Comparison of ENCODE assay signal across 8 cellular contexts in genomic region chr2:26961603-26962184, GRCh38. TPM values are rescaled to one million over a fixed set of nuclear protein-coding genes. Genes with fewer than 3 reads are reported as not detected.
DNase-seq lines count a peak whose midpoint lies in the region; ATAC-seq, FAIRE-seq and TF ChIP-seq lines count a peak whose summit lies in the region.

No MANE protein-coding gene starts in this region.

- peak overlapping the region; percentile 57 for H3K4me2 ChIP-seq in HepG2 (ENCODE audit: low read depth, low read length)

- peak; percentile 98 for TF ChIP-seq RAD21 in HepG2 (CRISPR knock-in tag; IDR thresholded peaks at IDR 0.05)

- H3K9ac ChIP-seq in colonic mucosa (ENCODE audit: low read depth in 2 of 2, low read length in 2 of 2) (no peak overlapping the region), HepG2 (ENCODE audit: insufficient read depth, low read depth, low read length) (no peak overlapping the region)

- H3K9me3 ChIP-seq in colonic mucosa (no peaks in the 10 kb centered on the region), HepG2 (ENCODE audit: low read length) (no peaks in the 10 kb centered on the region)

- no peaks in the 10 kb centered on the region for H3K4me1 ChIP-seq in colonic mucosa
- no peaks in the 10 kb centered on the region for H3K4me1 ChIP-seq in HepG2 (ENCODE audit: insufficient read depth, low read length)

- CTCF ChIA-PET in BJ (lab: Yijun Ruan, JAX), result interaction anchor here (0.6 to 9.5 kb wide), 46 partner anchors 8 to 349 kb away, joined by 3 to 263 read pairs (median 5); partner anchors contain the start of genes EMILIN1, KHK, MAPRE3 and TCF23
- CTCF ChIA-PET in HepG2 (lab: Yijun Ruan, JAX; ENCODE audit: low intra/inter-chr PET ratio, low total read pairs), result interaction anchor here (0.6 to 4.5 kb wide), 7 partner anchors 9 to 342 kb away, joined by 3 to 91 read pairs (median 4); partner anchors contain the start of gene KHK

- BruUV-seq in HepG2 (replicated peaks; lab: Mats Ljungman, UMichigan), result no TSS peak

- peak; percentile 91 for FAIRE-seq in HepG2 (lab: Jason Lieb, UNC)

- H3K36me3 ChIP-seq in BJ (ENCODE audit: control insufficient read depth, insufficient read depth, low read length) (no peaks in the 10 kb centered on the region), colonic mucosa (no peaks in the 10 kb centered on the region), HepG2 (replicated peaks in 1 of 2; ENCODE audit: control insufficient read depth in 1 of 2, insufficient read depth in 2 of 2, low read length in 2 of 2) (no peaks in the 10 kb centered on the region)

- H3K27ac ChIP-seq in colonic mucosa (no peak overlapping the region), HepG2 (ENCODE audit: extremely low read length, insufficient read depth, low read length) (no peak overlapping the region)

- peak; percentile 94 for TF ChIP-seq CTCF in BJ (IDR thresholded peaks at IDR 0.05; ENCODE audit: insufficient read depth, low read depth, low read length)
- TF ChIP-seq CTCF in colonic mucosa (IDR thresholded peaks at IDR 0.05), result peak; percentile 93
- TF ChIP-seq CTCF in HepG2 (CRISPR knock-in tag; IDR thresholded peaks at IDR 0.05), result peak; percentile 100

- TF ChIP-seq POLR2A in HepG2 (IDR thresholded peaks at IDR 0.05; ENCODE audit: insufficient read depth in 1 of 2, low read depth in 2 of 2, low read length in 2 of 2), result no peak

- POLR2A ChIA-PET in BJ (lab: Charles Lee) (interaction anchor here (0.6 kb wide), 1 partner anchor 87 kb away, joined by 4 read pairs; no protein-coding TSS in a partner anchor), HepG2 (lab: Yijun Ruan, JAX) (interaction anchor here (1.0 to 1.7 kb wide), 5 partner anchors 54 to 126 kb away, joined by 3 to 4 read pairs (median 3); no protein-coding TSS in a partner anchor)

- peaks cover 17% of the 10 kb centered on the region for H3K27me3 ChIP-seq in BJ (ENCODE audit: control insufficient read depth, insufficient read depth, low read length)
- H3K27me3 ChIP-seq in colonic mucosa, result no peaks in the 10 kb centered on the region
- peaks cover 2 to 33% of the 10 kb centered on the region in 2 experiments; a peak in 4 of 5 replicates for H3K27me3 ChIP-seq in HepG2 (ENCODE audit: control insufficient read depth in 1 of 2, insufficient read depth in 2 of 2, low read length in 2 of 2)

- 8% methylated on average over 11 of the region's 15 CpGs for WGBS in HepG2 (ENCODE audit: low lambda C conversion rate)

- ATAC-seq in HG02642 (IDR thresholded peaks at IDR 0.05; ENCODE audit: poor library complexity, unreplicated experiment) (peak; percentile 61), HepG2 (peak; percentile 98), GM21390 (IDR thresholded peaks at IDR 0.05; ENCODE audit: unreplicated experiment) (no peak)

- no peaks in the 10 kb centered on the region for H3K79me2 ChIP-seq in HepG2 (ENCODE audit: insufficient read depth, low read length)

- no peak overlapping the region for H2AFZ ChIP-seq in HepG2 (ENCODE audit: low read length)

- intact Hi-C loops in colonic mucosa (cut with DNase I), result loop anchor here (2.0 to 10.0 kb wide), 3 partner anchors 55 to 323 kb away; partner anchors contain the start of gene TRIM54
- intact Hi-C loops in HepG2 (cut with micrococcal nuclease; ENCODE audit: unreplicated experiment), result loop anchor here (1.0 to 5.0 kb wide), 2 partner anchors 56 to 126 kb away; partner anchors contain the start of gene KHK

- DNase-seq in BJ (ENCODE audit: low read depth) (no peak), NCI-H510A (lab: John Stamatoyannopoulos, UW) (peak; percentile 54), colonic mucosa (peak; percentile 87), HepG2 (ENCODE audit: low spot score) (peak; percentile 81)
- peak; percentile 85 for DNase-seq in activated CD4-positive, alpha-beta T cell treated with anti-CD3 and anti-CD28 coated beads for 48 hours
- peak; percentile 47 to 68 (median 58) for DNase-seq in stimulated activated CD4-positive, alpha-beta T cell treated with anti-CD3 and anti-CD28 coated beads, TNF-alpha, amount 100 ng/mL, for 1 hour (ENCODE audit: low read depth in 3 of 3, low spot score in 1 of 3)

- no peaks in the 10 kb centered on the region for H4K20me1 ChIP-seq in HepG2 (ENCODE audit: insufficient read depth, low read length)

- H3K4me3 ChIP-seq in BJ (ENCODE audit: low read depth, low read length) (no peak overlapping the region), colonic mucosa (no peak overlapping the region), HepG2 (replicated peaks in 1 of 3; ENCODE audit: insufficient read depth in 1 of 3, low read depth in 2 of 3, low read length in 3 of 3) (no peak overlapping the region; a peak in 1 of 6 replicates)

- TF ChIP-seq EP300 in HepG2 (IDR thresholded peaks at IDR 0.05; ENCODE audit: low read depth in 2 of 2, low read length in 2 of 2) (no peak), HepG2 (CRISPR knock-in tag; IDR thresholded peaks at IDR 0.05; ENCODE audit: borderline replicate concordance) (no peak)

- in situ Hi-C loops in HepG2 (cut with HindIII; ENCODE audit: extremely low pct_ligation_motif_present, low pct_unique_long_range_greater_than_20kb), result loop anchor here (5.0 to 10.0 kb wide), 2 partner anchors 56 to 323 kb away; partner anchors contain the start of gene TRIM54

TF ChIP-seq in HepG2, 621 proteins besides CTCF, POLR2A, EP300 and RAD21 (continues in another document):
- no peak for TF ChIP-seq LCORL (IDR thresholded peaks at IDR 0.05)
- no peak for TF ChIP-seq LCORL (CRISPR knock-in tag; IDR thresholded peaks at IDR 0.05)
- TF ChIP-seq RBM39 (IDR thresholded peaks at IDR 0.05; ENCODE audit: low read depth, low read length, poor library complexity, severe bottlenecking), result no peak
- TF ChIP-seq, protein P1, sequence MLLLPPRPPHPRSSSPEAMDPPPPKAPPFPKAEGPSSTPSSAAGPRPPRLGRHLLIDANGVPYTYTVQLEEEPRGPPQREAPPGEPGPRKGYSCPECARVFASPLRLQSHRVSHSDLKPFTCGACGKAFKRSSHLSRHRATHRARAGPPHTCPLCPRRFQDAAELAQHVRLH (CRISPR knock-in tag; IDR thresholded peaks at IDR 0.05; ENCODE audit: borderline replicate concordance, low read depth), result peak; percentile 69; the same call in 1 of the 2 replicates
- 0 out of 2 replicates have a peak, but pooled peaks have one; percentile 49 for TF ChIP-seq KDM4B (CRISPR knock-in tag; IDR thresholded peaks at IDR 0.05)
- TF ChIP-seq MIER2 (CRISPR knock-in tag; IDR thresholded peaks at IDR 0.05), result peak; percentile 85
- peak; percentile 45; the same call in 1 of the 2 replicates for TF ChIP-seq ELF1 (CRISPR knock-in tag; IDR thresholded peaks at IDR 0.05)
- 0 out of 2 replicates have a peak, but pooled peaks have one; percentile 51 for TF ChIP-seq ZNF430 (CRISPR knock-in tag; IDR thresholded peaks at IDR 0.05)
- TF ChIP-seq, protein P2, sequence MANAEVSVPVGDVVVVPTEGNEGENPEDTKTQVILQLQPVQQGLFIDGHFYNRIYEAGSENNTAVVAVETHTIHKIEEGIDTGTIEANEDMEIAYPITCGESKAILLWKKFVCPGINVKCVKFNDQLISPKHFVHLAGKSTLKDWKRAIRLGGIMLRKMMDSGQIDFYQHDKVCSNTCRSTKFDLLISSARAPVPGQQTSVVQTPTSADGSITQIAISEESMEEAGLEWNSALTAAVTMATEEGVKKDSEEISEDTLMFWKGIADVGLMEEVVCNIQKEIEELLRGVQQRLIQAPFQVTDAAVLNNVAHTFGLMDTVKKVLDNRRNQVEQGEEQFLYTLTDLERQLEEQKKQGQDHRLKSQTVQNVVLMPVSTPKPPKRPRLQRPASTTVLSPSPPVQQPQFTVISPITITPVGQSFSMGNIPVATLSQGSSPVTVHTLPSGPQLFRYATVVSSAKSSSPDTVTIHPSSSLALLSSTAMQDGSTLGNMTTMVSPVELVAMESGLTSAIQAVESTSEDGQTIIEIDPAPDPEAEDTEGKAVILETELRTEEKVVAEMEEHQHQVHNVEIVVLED (CRISPR knock-in tag; IDR thresholded peaks at IDR 0.05; ENCODE audit: borderline replicate concordance), result no peak
- TF ChIP-seq, protein P3, sequence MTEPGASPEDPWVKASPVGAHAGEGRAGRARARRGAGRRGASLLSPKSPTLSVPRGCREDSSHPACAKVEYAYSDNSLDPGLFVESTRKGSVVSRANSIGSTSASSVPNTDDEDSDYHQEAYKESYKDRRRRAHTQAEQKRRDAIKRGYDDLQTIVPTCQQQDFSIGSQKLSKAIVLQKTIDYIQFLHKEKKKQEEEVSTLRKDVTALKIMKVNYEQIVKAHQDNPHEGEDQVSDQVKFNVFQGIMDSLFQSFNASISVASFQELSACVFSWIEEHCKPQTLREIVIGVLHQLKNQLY (CRISPR knock-in tag; IDR thresholded peaks at IDR 0.05), result 0 out of 2 replicates have a peak, but pooled peaks have one; percentile 19
- peak; percentile 57; the same call in 1 of the 2 replicates for TF ChIP-seq TGIF2 (CRISPR knock-in tag; IDR thresholded peaks at IDR 0.05)
- TF ChIP-seq MIXL1 (CRISPR knock-in tag; IDR thresholded peaks at IDR 0.05), result peak; percentile 77; the same call in 1 of the 2 replicates

RNA-seq across cellular contexts. Expression of gene MAPRE3, which starts 8.7 kb away (rescaled TPM):
- 12.0 and 15.3 TPM in 2 replicates for polyA plus RNA-seq in BJ (2011; rRNA removed)
- polyA minus RNA-seq in BJ (2011; rRNA and poly(A)+ RNA removed), result 8.1 and 9.1 TPM in 2 replicates
- total RNA-seq in colonic mucosa, result 10 to 100 TPM; 21.6 to 22.0 TPM
- 0.20 and 0.31 TPM in 2 replicates for total RNA-seq in HepG2 (2016; rRNA removed; fragmentation: Illumina TruSeq; extraction: Trizol)
- 0.18 TPM in 1 of 2 replicates, not detected in the other for total RNA-seq in HepG2 (2016; cell fraction: cytosol; rRNA removed; fragmentation: Illumina TruSeq; extraction: Trizol; ENCODE audit: low read depth)
- 0.15 and 0.19 TPM in 2 replicates for total RNA-seq in HepG2 (2016; cell fraction: insoluble cytoplasmic fraction; rRNA removed; fragmentation: Illumina TruSeq; extraction: Trizol)
- total RNA-seq in HepG2 (2016; cell fraction: membrane; rRNA removed; fragmentation: Illumina TruSeq; extraction: Trizol), result 0.15 and 0.24 TPM in 2 replicates
- 0.60 and 0.99 TPM in 2 replicates for total RNA-seq in HepG2 (2016; cell fraction: nucleus; rRNA removed; fragmentation: Illumina TruSeq; extraction: Trizol)
- 0.73 and 0.91 TPM in 2 replicates for polyA plus RNA-seq in HepG2 (2011; rRNA removed)
- 0.34 and 0.65 TPM in 2 replicates for polyA plus RNA-seq in HepG2 (2011; cell fraction: cytosol; rRNA removed)
- 3.3 and 5.1 TPM in 2 replicates for polyA plus RNA-seq in HepG2 (2011; cell fraction: nucleus; rRNA removed)
- 0.91 and 2.1 TPM in 2 replicates for polyA plus RNA-seq in HepG2 (2012)
- polyA plus RNA-seq in HepG2 (2016; cell fraction: cytosol; fragmentation: Illumina TruSeq; extraction: Trizol; ENCODE audit: low read depth), result 0.11 and 0.17 TPM in 2 replicates
- polyA plus RNA-seq in HepG2 (2016; cell fraction: insoluble cytoplasmic fraction; fragmentation: Illumina TruSeq; extraction: Trizol; ENCODE audit: low read depth), result 0.59 and 0.88 TPM in 2 replicates
- polyA plus RNA-seq in HepG2 (2016; cell fraction: membrane; fragmentation: Illumina TruSeq; extraction: Trizol; ENCODE audit: low read depth), result 0.28 and 0.30 TPM in 2 replicates
- polyA plus RNA-seq in HepG2 (2016; cell fraction: nucleus; fragmentation: Illumina TruSeq; extraction: Trizol; ENCODE audit: insufficient read depth, low read depth), result 1.8 and 2.0 TPM in 2 replicates
- 0.44 and 3.1 TPM in 2 replicates for polyA minus RNA-seq in HepG2 (2011; rRNA and poly(A)+ RNA removed; ENCODE audit: low replicate concordance)
- 0.69 TPM in 1 of 2 replicates, not detected in the other for polyA minus RNA-seq in HepG2 (2011; cell fraction: cytosol; rRNA and poly(A)+ RNA removed)
- polyA minus RNA-seq in HepG2 (2011; cell fraction: nucleus; rRNA and poly(A)+ RNA removed), result 0.99 TPM in 1 of 2 replicates, not detected in the other

Comparison
In these comparisons a context has a peak if more than half of its experiments do, and no peak if none do; other contexts are left out.
1. RNA of gene MAPRE3, which starts 8.7 kb away (total RNA-seq): 21.6 to 22.0 TPM in colonic mucosa; 0.15 to 0.99 TPM in HepG2; every median in the first group is over 10 times any median in the second.
2. Peak in every context shown above with its lines, with median percentiles within 50 percentile points of each other: CTCF ChIP-seq.